ENCODE assay signal across 18 cellular contexts in genomic region chr22:24008022-24008283, GRCh38. TPM values are rescaled to one million over a fixed set of nuclear protein-coding genes. Genes with fewer than 3 reads are reported as not detected.
DNase-seq lines count a peak whose midpoint lies in the region; FAIRE-seq and TF ChIP-seq lines count a peak whose summit lies in the region.
"Had no signal": no experiment of that assay in that cellular context is flagged by ENCODE, and none has a peak within 500 bp of the region (broad histone marks: within the 10 kb centered on the region; RNA-seq: fewer than 3 reads in every experiment).

No MANE protein-coding gene starts in this region.

- no peaks in the 10 kb centered on the region for H3K36me3 Mint-ChIP-seq in activated CD4-positive, alpha-beta T cell treated with anti-CD3 and anti-CD28 coated beads, Interleukin-2, amount 10 ng/mL, durations not matched to agents 7 days and 5 days (ENCODE audit: low read depth)
- peaks cover 9% of the 10 kb centered on the region for H3K36me3 Mint-ChIP-seq in dendritic cell treated with granulocyte-macrophage colony-stimulating factor and Interleukin-4, amounts not matched to agents 40 ng/mL and 50 ng/mL, for 4 days (ENCODE audit: low read depth)

- H3K27ac ChIP-seq in sigmoid colon (no peak overlapping the region), kidney (ENCODE audit: low read depth in 2 of 2, low read length in 2 of 2) (no peak overlapping the region)
- H3K27ac ChIP-seq: BLaER1 treated with 17β-estradiol and CSF1 and Interleukin-3, amounts not matched to agents 10 nM and 100 nM had no signal

- peak overlapping the region; percentile 28 for H3K27ac Mint-ChIP-seq in activated CD4-positive, alpha-beta T cell treated with anti-CD3 and anti-CD28 coated beads, Interleukin-2, amount 10 ng/mL, durations not matched to agents 7 days and 5 days
- H3K27ac Mint-ChIP-seq in dendritic cell treated with granulocyte-macrophage colony-stimulating factor and Interleukin-4, amounts not matched to agents 40 ng/mL and 50 ng/mL, for 4 days, result peak overlapping the region; percentile 7

- H3K4me1 ChIP-seq in sigmoid colon, result peaks cover 0 to 23% (median 16%) of the 10 kb centered on the region in 4 donors
- peaks cover 0 to 5% of the 10 kb centered on the region in 2 donors for H3K4me1 ChIP-seq in kidney (ENCODE audit: control insufficient read depth in 1 of 2, insufficient read depth in 1 of 2, low read depth in 1 of 2, low read length in 2 of 2)

- DNase-seq in activated CD4-positive, alpha-beta T cell treated with anti-CD3 and anti-CD28 coated beads, Interleukin-2, amount 10 ng/mL, durations not matched to agents 7 days and 5 days, result no peak
- no peak for DNase-seq in activated CD4-positive, alpha-beta T cell treated with anti-CD3 and anti-CD28 coated beads for 4 hours
- DNase-seq in GM20000 (ENCODE audit: low spot score) (peak; percentile 6), sigmoid colon (peak; percentile 69), NCI-H128 (lab: John Stamatoyannopoulos, UW; ENCODE audit: unreplicated experiment) (no peak), kidney (no peak)
- DNase-seq: 8988T; CD4-positive, alpha-beta memory T cell; DMS153; DMS79 treated with DMSO at 0.1 percent for 48 hours; EL; GOT3; IMR-90 had no signal

- POLR2A ChIA-PET in activated CD4-positive, alpha-beta T cell treated with anti-CD3 and anti-CD28 coated beads, Interleukin-2, amount 10 ng/mL, durations not matched to agents 7 days and 5 days (lab: Charles Lee), result interaction anchor here (0.6 kb wide), 1 partner anchor 99 kb away, joined by 3 read pairs; no protein-coding TSS in a partner anchor

- TF ChIP-seq POLR2A in sigmoid colon (IDR thresholded peaks at IDR 0.05), result no peak

- 89 to 90% methylated on average over 1 of the region's 1 CpG for WGBS in sigmoid colon, 2 donors

- no peaks in the 10 kb centered on the region for H3K27me3 ChIP-seq in sigmoid colon
- H3K27me3 ChIP-seq: BLaER1 treated with 17β-estradiol and CSF1 and Interleukin-3, amounts not matched to agents 10 nM and 100 nM had no signal

- CTCF ChIA-PET in activated CD4-positive, alpha-beta T cell treated with anti-CD3 and anti-CD28 coated beads, Interleukin-2, amount 10 ng/mL, durations not matched to agents 7 days and 5 days (lab: Charles Lee), result interaction anchor here (0.6 kb wide), 1 partner anchor 595 kb away, joined by 3 read pairs; no protein-coding TSS in a partner anchor

- TF ChIP-seq EP300 in sigmoid colon (IDR thresholded peaks at IDR 0.05), result no peak

- H3K9me3 ChIP-seq in sigmoid colon (no peaks in the 10 kb centered on the region), kidney (ENCODE audit: control insufficient read depth in 1 of 2, low read length in 2 of 2) (no peaks in the 10 kb centered on the region)

- no peak overlapping the region for H3K9ac ChIP-seq in kidney (ENCODE audit: low read length in 2 of 2)
- H3K9ac ChIP-seq: BLaER1 treated with 17β-estradiol and CSF1 and Interleukin-3, amounts not matched to agents 10 nM and 100 nM had no signal

- H3K9me3 Mint-ChIP-seq in activated CD4-positive, alpha-beta T cell treated with anti-CD3 and anti-CD28 coated beads, Interleukin-2, amount 10 ng/mL, durations not matched to agents 7 days and 5 days, result no peaks in the 10 kb centered on the region
- no peaks in the 10 kb centered on the region for H3K9me3 Mint-ChIP-seq in dendritic cell treated with granulocyte-macrophage colony-stimulating factor and Interleukin-4, amounts not matched to agents 40 ng/mL and 50 ng/mL, for 4 days

- no peak overlapping the region for H3K4me3 ChIP-seq in sigmoid colon
- H3K4me3 ChIP-seq in kidney (ENCODE audit: low read length in 2 of 2), result no peak overlapping the region
- H3K4me3 ChIP-seq: BLaER1 treated with 17β-estradiol and CSF1 and Interleukin-3, amounts not matched to agents 10 nM and 100 nM had no signal

- no peak overlapping the region for H3K4me3 Mint-ChIP-seq in activated CD4-positive, alpha-beta T cell treated with anti-CD3 and anti-CD28 coated beads, Interleukin-2, amount 10 ng/mL, durations not matched to agents 7 days and 5 days
- H3K4me3 Mint-ChIP-seq in dendritic cell treated with granulocyte-macrophage colony-stimulating factor and Interleukin-4, amounts not matched to agents 40 ng/mL and 50 ng/mL, for 4 days, result no peak overlapping the region
- H3K4me3 Mint-ChIP-seq: CD4-positive, alpha-beta memory T cell had no signal

- H3K27me3 Mint-ChIP-seq in activated CD4-positive, alpha-beta T cell treated with anti-CD3 and anti-CD28 coated beads, Interleukin-2, amount 10 ng/mL, durations not matched to agents 7 days and 5 days, result no peaks in the 10 kb centered on the region
- no peaks in the 10 kb centered on the region for H3K27me3 Mint-ChIP-seq in dendritic cell treated with granulocyte-macrophage colony-stimulating factor and Interleukin-4, amounts not matched to agents 40 ng/mL and 50 ng/mL, for 4 days

- FAIRE-seq in kidney (lab: Jason Lieb, UNC), result no peak
- FAIRE-seq: D721Med, G401.6, GM12892 had no signal

- H3K4me1 Mint-ChIP-seq in activated CD4-positive, alpha-beta T cell treated with anti-CD3 and anti-CD28 coated beads, Interleukin-2, amount 10 ng/mL, durations not matched to agents 7 days and 5 days, result peaks cover 13% of the 10 kb centered on the region
- H3K4me1 Mint-ChIP-seq in dendritic cell treated with granulocyte-macrophage colony-stimulating factor and Interleukin-4, amounts not matched to agents 40 ng/mL and 50 ng/mL, for 4 days (ENCODE audit: low read depth), result peaks cover 61% of the 10 kb centered on the region

- TF ChIP-seq CTCF in GM20000 (IDR thresholded peaks at IDR 0.05; ENCODE audit: extremely low read depth, missing control alignments), result no peak
- TF ChIP-seq CTCF in sigmoid colon (IDR thresholded peaks at IDR 0.05), result no peak
- no peak for TF ChIP-seq CTCF in kidney (IDR thresholded peaks at IDR 0.05; ENCODE audit: borderline replicate concordance, extremely low read depth, insufficient read depth)

- intact Hi-C loops in dendritic cell treated with granulocyte-macrophage colony-stimulating factor and Interleukin-4, amounts not matched to agents 40 ng/mL and 50 ng/mL, for 4 days (cut with micrococcal nuclease), result no loop called here
- intact Hi-C loops in sigmoid colon (cut with DNase I), result no loop called here
- intact Hi-C loops in kidney (cut with DNase I), result no loop called here

- no peaks in the 10 kb centered on the region for H3K36me3 ChIP-seq in sigmoid colon
- H3K36me3 ChIP-seq in kidney (ENCODE audit: control insufficient read depth in 1 of 2, insufficient read depth in 2 of 2, low read length in 2 of 2), result no peaks in the 10 kb centered on the region
- H3K36me3 ChIP-seq: BLaER1 treated with 17β-estradiol and CSF1 and Interleukin-3, amounts not matched to agents 10 nM and 100 nM had no signal

RNA-seq across cellular contexts. Expression of gene GSTT4, which starts 2.7 kb away (rescaled TPM):
- total RNA-seq in activated CD4-positive, alpha-beta T cell treated with anti-CD3 and anti-CD28 coated beads, Interleukin-2, amount 10 ng/mL, durations not matched to agents 7 days and 5 days, result not detected
- total RNA-seq in sigmoid colon (not detected), kidney (not detected)
- polyA plus RNA-seq in sigmoid colon (not detected), kidney (ENCODE audit: insufficient read depth, low read depth, low replicate concordance) (not detected)
- total RNA-seq: CD4-positive, alpha-beta memory T cell; IMR-90 had no signal
- polyA plus RNA-seq: CD4-positive, alpha-beta memory T cell; IMR-90 had no signal

RNA-seq across cellular contexts. Expression of gene CABIN1, which starts 3.2 kb away (rescaled TPM):
- total RNA-seq in activated CD4-positive, alpha-beta T cell treated with anti-CD3 and anti-CD28 coated beads, Interleukin-2, amount 10 ng/mL, durations not matched to agents 7 days and 5 days, result 100 to 1,000 TPM; 112 to 124 TPM
- total RNA-seq in sigmoid colon (10 to 100 TPM; 21.2 to 77.3 (median 35.6) TPM), kidney (85.9 TPM)
- polyA plus RNA-seq in sigmoid colon (10 to 100 TPM; 13.8 to 43.5 (median 15.7) TPM), kidney (ENCODE audit: insufficient read depth, low read depth, low replicate concordance) (34.8 TPM)

RNA-seq across cellular contexts. Expression of gene GSTT2, which starts 28.0 kb away (rescaled TPM):
- total RNA-seq in activated CD4-positive, alpha-beta T cell treated with anti-CD3 and anti-CD28 coated beads, Interleukin-2, amount 10 ng/mL, durations not matched to agents 7 days and 5 days, result not detected
- total RNA-seq in sigmoid colon (not detected), kidney (2.4 TPM)
- polyA plus RNA-seq in sigmoid colon (1 to 10 TPM in 2 of 3 donors, not detected in 1; 1.1 to 1.2 TPM), kidney (ENCODE audit: insufficient read depth, low read depth, low replicate concordance) (1.3 TPM)
- total RNA-seq: CD4-positive, alpha-beta memory T cell had no signal
- polyA plus RNA-seq: CD4-positive, alpha-beta memory T cell had no signal

RNA-seq across cellular contexts. Expression of gene DDT, which starts 33.7 kb away (rescaled TPM):
- 100 to 1,000 TPM; 117 to 129 TPM for total RNA-seq in activated CD4-positive, alpha-beta T cell treated with anti-CD3 and anti-CD28 coated beads, Interleukin-2, amount 10 ng/mL, durations not matched to agents 7 days and 5 days
- 100 to 1,000 TPM in 2 of 4 donors, 10 to 100 TPM in 2; 80.9 to 144 (median 111) TPM for total RNA-seq in sigmoid colon
- 100 to 1,000 TPM; 261 to 640 (median 486) TPM for polyA plus RNA-seq in sigmoid colon
- total RNA-seq in kidney, result 97.4 TPM
- polyA plus RNA-seq in kidney (ENCODE audit: insufficient read depth, low read depth, low replicate concordance), result 448 TPM

RNA-seq across cellular contexts. Expression of gene DDTL, which starts 41.3 kb away (rescaled TPM):
- 1 to 10 TPM; 3.3 to 3.4 TPM for total RNA-seq in activated CD4-positive, alpha-beta T cell treated with anti-CD3 and anti-CD28 coated beads, Interleukin-2, amount 10 ng/mL, durations not matched to agents 7 days and 5 days
- total RNA-seq in sigmoid colon (1 to 10 TPM in 1 of 4 donors, under 1 TPM in 1, not detected in 2; 0.55 to 2.0 TPM), kidney (5.6 TPM)
- polyA plus RNA-seq in sigmoid colon (1 to 10 TPM; 1.2 to 7.3 (median 2.8) TPM), kidney (ENCODE audit: insufficient read depth, low read depth, low replicate concordance) (6.9 TPM)

Comparison
In these comparisons a context has a peak if more than half of its experiments do, and no peak if none do; other contexts are left out.
1. DNase-seq: peak in GM20000 (single experiment) and sigmoid colon (single experiment); none in activated CD4-positive, alpha-beta T cell treated with anti-CD3 and anti-CD28 coated beads, Interleukin-2, amount 10 ng/mL, durations not matched to agents 7 days and 5 days (single experiment), activated CD4-positive, alpha-beta T cell treated with anti-CD3 and anti-CD28 coated beads for 4 hours (0 of 2), NCI-H128 (single experiment) and kidney (single experiment).